In the genomic region with DNA sequence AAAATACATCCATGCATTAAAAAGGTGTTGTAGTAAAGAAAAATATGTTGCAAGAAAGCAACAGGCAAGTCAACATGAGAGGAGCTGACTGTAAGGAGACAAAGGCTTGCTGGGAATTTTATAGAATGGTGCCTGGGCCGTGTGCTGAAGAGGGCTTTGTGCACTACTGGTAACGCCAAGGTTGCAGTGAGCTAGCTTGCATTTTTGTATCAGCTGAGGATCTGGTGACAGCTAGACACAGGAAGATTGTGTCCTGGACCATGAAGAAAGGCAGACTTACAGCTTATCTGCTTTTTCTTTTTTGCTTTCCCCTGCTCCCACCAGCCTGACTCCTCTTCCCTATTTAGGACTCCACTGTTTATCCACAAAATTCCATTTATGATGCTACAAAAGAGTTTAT, we compare ENCODE assay signal across 4 cellular contexts.
"Had no signal": no experiment of that assay in that cellular context is flagged by ENCODE, and none has a peak within 500 bp of the region (broad histone marks: within the 10 kb centered on the region; RNA-seq: fewer than 3 reads in every experiment).

No MANE protein-coding gene starts in this region.

- H3K27ac Mint-ChIP-seq: GM23338, H9 had no signal

- H3K4me2 ChIP-seq: GM23338 had no signal

- H3K4me3 ChIP-seq: GM23338 had no signal

- H3K4me3 Mint-ChIP-seq: GM23338, H9 had no signal

- ATAC-seq: GM23338 had no signal

- DNase-seq: H9, HCEC 1CT, IMR-90 had no signal
